24 cellular contexts compared by ENCODE assay signal in genomic region chr14:38090506-38090905, GRCh38.
DNase-seq lines count a peak whose midpoint lies in the region; ATAC-seq and TF ChIP-seq lines count a peak whose summit lies in the region.
"Had no signal": no experiment of that assay in that cellular context is flagged by ENCODE, and none has a peak within 500 bp of the region (broad histone marks: within the 10 kb centered on the region; RNA-seq: fewer than 3 reads in every experiment).

No MANE protein-coding gene starts in this region.

- H3K27me3 ChIP-seq in Loucy (ENCODE audit: insufficient read depth, low read length, poor library complexity, severe bottlenecking) (no peaks in the 10 kb centered on the region), neutrophil (no peaks in the 10 kb centered on the region), A673 (replicated peaks; ENCODE audit: insufficient read depth, low read depth, low read length, poor library complexity) (no peaks in the 10 kb centered on the region)

- BruUV-seq in A673 (replicated peaks; lab: Mats Ljungman, UMichigan): no TSS peak

- no peaks in the 10 kb centered on the region for H3K79me2 ChIP-seq in Loucy (ENCODE audit: insufficient read depth, low read length)

- DNase-seq in NCI-H146 (lab: John Stamatoyannopoulos, UW) (no peak), A673 (ENCODE audit: low spot score) (no peak)
- DNase-seq in activated T-cell treated with anti-CD3 and anti-CD28 coated beads, Interleukin-2, amount 50 U/mL, for 48 hours: no peak
- DNase-seq: Calu3; KG1; NCI-H1092; NCI-H1417 treated with DMSO at 0.1 percent for 48 hours; NCI-H187; NCI-H2081 treated with DMSO at 0.1 percent for 48 hours; NCI-H2171; NCI-H226; NCI-H510A; NCI-H774; NK-92 treated with Interleukin-12 subunit alpha and Interleukin-12 subunit beta, amount 100 ng/mL, for 24 hours; SHP77 had no signal

- peak overlapping the region; percentile 47; the same call in 1 of the 2 replicates for H2AFZ ChIP-seq in Loucy (ENCODE audit: low read length)

- H3K9me3 ChIP-seq in Loucy (ENCODE audit: insufficient read depth, low read depth, low read length) (peaks cover 20% of the 10 kb centered on the region; the same call in 1 of the 2 replicates), neutrophil (no peaks in the 10 kb centered on the region), A673 (ENCODE audit: low read depth, low read length, poor library complexity, severe bottlenecking) (peaks cover 6% of the 10 kb centered on the region)
- H3K9me3 ChIP-seq: A549 had no signal

- H3K27ac ChIP-seq in neutrophil: peak overlapping the region; percentile 79
- H3K27ac ChIP-seq in A673 (ENCODE audit: low read depth, low read length, poor library complexity, severe bottlenecking): no peak overlapping the region
- H3K27ac ChIP-seq: A549, C4-2B, RWPE1 had no signal

- H3F3A ChIP-seq in Loucy (ENCODE audit: low read depth): no peaks in the 10 kb centered on the region

- no peak overlapping the region for H3K4me2 ChIP-seq in Loucy (ENCODE audit: low read depth, low read length, poor library complexity, severe bottlenecking)
- H3K4me2 ChIP-seq: A549 had no signal

- H3K9ac ChIP-seq in Loucy (ENCODE audit: low read depth, low read length, poor library complexity, severe bottlenecking): no peak overlapping the region

- CTCF ChIA-PET in A673 (lab: Charles Lee): no interaction called here

- ATAC-seq in GM18870 (IDR thresholded peaks at IDR 0.05; ENCODE audit: unreplicated experiment): peak; percentile 65
- peak; percentile 54 for ATAC-seq in HG03066 (IDR thresholded peaks at IDR 0.05; ENCODE audit: low read depth, unreplicated experiment)
- ATAC-seq: A549, HCT116, Panc1 had no signal

- no peaks in the 10 kb centered on the region for H3K9me2 ChIP-seq in Loucy (replicated peaks; ENCODE audit: low read depth, low read length)

- H3K4me1 ChIP-seq in Loucy (ENCODE audit: insufficient read depth, low read length, poor library complexity, severe bottlenecking) (peaks cover 28% of the 10 kb centered on the region), neutrophil (ENCODE audit: control insufficient read depth in 1 of 2, insufficient read depth in 1 of 2, low read depth in 1 of 2, low read length in 1 of 2) (peaks cover 27% of the 10 kb centered on the region in 2 experiments), A673 (ENCODE audit: insufficient read depth, low read length, poor library complexity, severe bottlenecking) (no peaks in the 10 kb centered on the region)
- H3K4me1 ChIP-seq: A549 had no signal

- no peaks in the 10 kb centered on the region for H4K20me1 ChIP-seq in Loucy (ENCODE audit: insufficient read depth, low read length, poor library complexity, severe bottlenecking)

- TF ChIP-seq CTCF in Loucy (conservative IDR thresholded peaks at IDR 0.05; ENCODE audit: low read length): no peak
- no peak for TF ChIP-seq CTCF in neutrophil (IDR thresholded peaks at IDR 0.05)
- TF ChIP-seq CTCF in A673 (conservative IDR thresholded peaks at IDR 0.05; ENCODE audit: low read depth, low read length): no peak

- intact Hi-C loops in A673 (cut with micrococcal nuclease; ENCODE audit: unreplicated experiment): no loop called here

- H3K4me3 ChIP-seq in Loucy (ENCODE audit: low read length, poor library complexity, severe bottlenecking) (no peak overlapping the region), neutrophil (ENCODE audit: low read depth in 1 of 2, low read length in 1 of 2) (no peak overlapping the region), A673 (ENCODE audit: low read depth, low read length, poor library complexity, severe bottlenecking) (no peak overlapping the region)
- H3K4me3 ChIP-seq: A549 had no signal

- POLR2A ChIA-PET in A673 (lab: Charles Lee; ENCODE audit: low non-redundant PET): no interaction called here

- H3K36me3 ChIP-seq in Loucy (ENCODE audit: insufficient read depth, low read length) (no peaks in the 10 kb centered on the region), neutrophil (no peaks in the 10 kb centered on the region), A673 (ENCODE audit: insufficient read depth, low read length, poor library complexity, severe bottlenecking) (no peaks in the 10 kb centered on the region)
